9 cellular contexts compared by ENCODE assay signal in the genomic region with DNA sequence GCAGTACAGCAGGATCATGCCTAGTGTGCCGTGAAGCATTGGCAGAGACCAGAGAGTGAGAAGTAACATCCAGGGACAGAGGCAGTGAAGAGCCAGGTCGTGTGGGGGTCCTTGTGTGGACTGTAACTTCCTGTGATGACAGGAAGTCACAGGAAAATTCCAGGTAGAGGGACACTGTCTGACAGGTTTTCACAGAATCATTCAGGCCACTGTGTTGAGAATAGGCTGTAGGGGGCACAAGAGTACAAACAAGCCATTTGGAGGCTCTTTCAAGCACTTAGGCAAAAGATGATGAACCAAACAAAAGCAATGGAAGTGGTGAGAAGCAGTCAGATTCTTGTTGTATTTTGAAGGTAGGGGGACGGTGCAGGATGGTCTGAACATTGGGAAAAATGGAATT. TPM values are rescaled to one million over a fixed set of nuclear protein-coding genes. Genes with fewer than 3 reads are reported as not detected.
A peak's percentile ranks its signal among the peaks of the same experiment; 100 is the strongest.
DNase-seq lines count a peak whose midpoint lies in the region; ATAC-seq and TF ChIP-seq lines count a peak whose summit lies in the region.
"Had no signal": no experiment of that assay in that cellular context is flagged by ENCODE, and none has a peak within 500 bp of the region (broad histone marks: within the 10 kb centered on the region; RNA-seq: fewer than 3 reads in every experiment).

No MANE protein-coding gene starts in this region.

- H3K4me3 ChIP-seq in suprapubic skin = no peak overlapping the region

- no peaks in the 10 kb centered on the region for H3K4me1 ChIP-seq in suprapubic skin

- H3K27ac ChIP-seq in suprapubic skin = no peak overlapping the region
- H3K27ac ChIP-seq: epithelial cell of prostate had no signal

- ATAC-seq in GM18517 (IDR thresholded peaks at IDR 0.05; ENCODE audit: unreplicated experiment) = no peak

- WGBS in suprapubic skin = 77% methylated on average over 3 of the region's 3 CpGs

- peak; percentile 17 to 23 for TF ChIP-seq CTCF in suprapubic skin (IDR thresholded peaks at IDR 0.05)

- CTCF ChIA-PET in HEK293T (lab: Yijun Ruan, JAX) = no interaction called here

- H3K9me3 ChIP-seq in suprapubic skin = no peaks in the 10 kb centered on the region

- H3K27me3 ChIP-seq in suprapubic skin = no peaks in the 10 kb centered on the region

- TF ChIP-seq EP300 in suprapubic skin (IDR thresholded peaks at IDR 0.05) = no peak

- POLR2A ChIA-PET in HEK293T (lab: Yijun Ruan, JAX) = no interaction called here

- DNase-seq in COLO668 (lab: John Stamatoyannopoulos, UW; ENCODE audit: unreplicated experiment) (peak; percentile 26), HEK293T (ENCODE audit: extremely low spot score) (peak; percentile 8), amniotic epithelial cell (ENCODE audit: low read depth) (peak; percentile 45), iPS-NIHi7 (ENCODE audit: extremely low spot score) (peak; percentile 67), suprapubic skin (ENCODE audit: low spot score in 2 of 2) (no peak), KG1 (lab: John Stamatoyannopoulos, UW) (no peak), SW 1271 (lab: John Stamatoyannopoulos, UW) (no peak)

- no peak for TF ChIP-seq POLR2A in suprapubic skin (IDR thresholded peaks at IDR 0.05)

- H3K36me3 ChIP-seq in suprapubic skin = no peaks in the 10 kb centered on the region

TF ChIP-seq in HEK293T, 16 proteins besides CTCF, POLR2A, EP300 and RAD21:
- TF ChIP-seq L3MBTL2 (conservative IDR thresholded peaks at IDR 0.05) (no peak), ZNF384 (IDR thresholded peaks at IDR 0.05) (no peak), LEF1 (IDR thresholded peaks at IDR 0.05; ENCODE audit: borderline replicate concordance) (no peak), ELF4 (IDR thresholded peaks at IDR 0.05) (no peak), BHLHE40 (IDR thresholded peaks at IDR 0.05; ENCODE audit: borderline replicate concordance) (no peak), FOXK2 (IDR thresholded peaks at IDR 0.05) (no peak), HDGF (IDR thresholded peaks at IDR 0.05; ENCODE audit: borderline replicate concordance) (no peak)

RNA-seq across cellular contexts. Expression of gene N4BP2L1, which starts 46.4 kb away (rescaled TPM):
- total RNA-seq in suprapubic skin = 10 to 100 TPM; 31.3 to 71.5 (median 34.6) TPM

Comparison
In these comparisons a context has a peak if more than half of its experiments do, and no peak if none do; other contexts are left out.
1. DNase-seq: peak in COLO668 (single experiment), HEK293T (single experiment), amniotic epithelial cell (single experiment) and iPS-NIHi7 (single experiment); none in suprapubic skin (0 of 2), KG1 (single experiment) and SW 1271 (0 of 2).